Comparison of ENCODE assay signal across 1 cellular context in genomic region chr11:2096001-2096918, GRCh38.
TF ChIP-seq lines count a peak whose summit lies in the region.

No MANE protein-coding gene starts in this region.

TF ChIP-seq in GM23338, 12 proteins besides CTCF, POLR2A, EP300 and RAD21 (continued from another document):
- TF ChIP-seq ZNF462 (CRISPR knock-in tag; IDR thresholded peaks at IDR 0.05) = no peak
- no peak for TF ChIP-seq ETS1 (IDR thresholded peaks at IDR 0.05)
- TF ChIP-seq EZH2phosphoT487 (IDR thresholded peaks at IDR 0.05; ENCODE audit: unreplicated experiment) = no peak
- TF ChIP-seq REST (IDR thresholded peaks at IDR 0.05; ENCODE audit: unreplicated experiment) = no peak
- TF ChIP-seq ZNF114 (CRISPR knock-in tag; IDR thresholded peaks at IDR 0.05) = no peak
- no peak for TF ChIP-seq ZNF331 (CRISPR knock-in tag; IDR thresholded peaks at IDR 0.05; ENCODE audit: low read depth)
- TF ChIP-seq STAT1 (IDR thresholded peaks at IDR 0.05; ENCODE audit: unreplicated experiment) = no peak
- TF ChIP-seq POLR2AphosphoS5 (IDR thresholded peaks at IDR 0.05; ENCODE audit: low read depth) = no peak
- TF ChIP-seq JUNB (IDR thresholded peaks at IDR 0.05; ENCODE audit: unreplicated experiment) = no peak
